1 cellular context compared by ENCODE assay signal in the genomic region with DNA sequence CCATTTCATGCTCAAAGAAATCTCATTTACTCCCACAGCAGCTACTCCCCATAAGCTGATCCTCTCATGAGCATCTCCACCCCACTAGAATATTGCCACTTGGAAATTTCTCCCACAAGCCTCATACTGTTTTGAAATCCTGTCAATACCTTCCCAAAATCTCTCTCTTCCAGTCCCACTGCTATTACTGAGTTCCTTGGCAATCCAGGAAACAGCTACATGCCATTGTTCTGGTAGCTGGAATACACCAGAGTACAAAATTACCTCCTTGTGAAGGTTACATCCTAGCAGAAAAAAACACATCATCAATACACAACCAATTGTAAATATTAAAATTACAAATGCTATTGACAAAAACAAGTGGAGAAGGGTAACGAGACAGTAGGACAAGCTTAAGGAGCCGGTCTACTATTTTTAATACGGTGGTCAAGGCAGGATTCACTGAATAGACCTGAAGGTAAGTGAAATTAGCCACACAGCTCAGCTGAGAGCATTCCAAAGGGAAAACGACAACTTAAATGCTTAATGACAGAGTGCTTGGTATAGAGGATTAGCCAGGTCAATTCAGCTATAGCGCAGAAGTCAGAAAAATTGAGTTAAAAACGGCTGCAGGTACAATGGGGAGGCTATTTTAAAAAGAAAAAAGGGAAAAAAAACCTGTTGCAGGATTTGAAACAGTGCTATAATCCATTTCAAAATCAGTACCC.
TF ChIP-seq lines count a peak whose summit lies in the region.

No MANE protein-coding gene starts in this region.

TF ChIP-seq in HepG2, 621 proteins besides CTCF, POLR2A, EP300 and RAD21 (continued from another document):
- TF ChIP-seq HNRNPLL (IDR thresholded peaks at IDR 0.05; ENCODE audit: low read depth, low read length, poor library complexity, severe bottlenecking) (no peak), POLR2AphosphoS5 (IDR thresholded peaks at IDR 0.05; ENCODE audit: low read depth, low read length) (peak; percentile 55), IRX3 (CRISPR knock-in tag; IDR thresholded peaks at IDR 0.05; ENCODE audit: borderline replicate concordance, low read depth) (no peak), ZNF543 (CRISPR knock-in tag; IDR thresholded peaks at IDR 0.05) (no peak)
- TF ChIP-seq, protein P1, sequence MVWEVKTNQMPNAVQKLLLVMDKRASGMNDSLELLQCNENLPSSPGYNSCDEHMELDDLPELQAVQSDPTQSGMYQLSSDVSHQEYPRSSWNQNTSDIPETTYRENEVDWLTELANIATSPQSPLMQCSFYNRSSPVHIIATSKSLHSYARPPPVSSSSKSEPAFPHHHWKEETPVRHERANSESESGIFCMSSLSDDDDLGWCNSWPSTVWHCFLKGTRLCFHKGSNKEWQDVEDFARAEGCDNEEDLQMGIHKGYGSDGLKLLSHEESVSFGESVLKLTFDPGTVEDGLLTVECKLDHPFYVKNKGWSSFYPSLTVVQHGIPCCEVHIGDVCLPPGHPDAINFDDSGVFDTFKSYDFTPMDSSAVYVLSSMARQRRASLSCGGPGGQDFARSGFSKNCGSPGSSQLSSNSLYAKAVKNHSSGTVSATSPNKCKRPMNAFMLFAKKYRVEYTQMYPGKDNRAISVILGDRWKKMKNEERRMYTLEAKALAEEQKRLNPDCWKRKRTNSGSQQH (CRISPR knock-in tag; IDR thresholded peaks at IDR 0.05; ENCODE audit: low read depth): no peak
